Comparison of ENCODE assay signal across 18 cellular contexts in genomic region chr15:98845138-98845884, GRCh38.
DNase-seq lines count a peak whose midpoint lies in the region; ATAC-seq, FAIRE-seq and TF ChIP-seq lines count a peak whose summit lies in the region.
"Had no signal": no experiment of that assay in that cellular context is flagged by ENCODE, and none has a peak within 500 bp of the region (broad histone marks: within the 10 kb centered on the region; RNA-seq: fewer than 3 reads in every experiment).

No MANE protein-coding gene starts in this region.

- H3K79me1 ChIP-seq in H1 (ENCODE audit: low read depth, low read length), result peaks cover 13% of the 10 kb centered on the region; the same call in 1 of the 2 replicates

- H3K14ac ChIP-seq in H1 (ENCODE audit: insufficient read length), result no peak overlapping the region

- H3K27me3 ChIP-seq in H1 (replicated peaks in 1 of 4; ENCODE audit: control insufficient read depth in 3 of 4, extremely low read depth in 1 of 4, insufficient read depth in 3 of 4, low read length in 3 of 4), result no peaks in the 10 kb centered on the region
- no peaks in the 10 kb centered on the region for H3K27me3 ChIP-seq in ascending aorta
- H3K27me3 ChIP-seq: neural progenitor cell had no signal

- H3K4me2 ChIP-seq in H1 (ENCODE audit: insufficient read depth in 1 of 2, low read depth in 2 of 2, low read length in 2 of 2), result peak overlapping the region in 1 of 2 experiments; percentile 19; a peak in 1 of 4 replicates
- H3K4me2 ChIP-seq: neural progenitor cell had no signal

- H3K23ac ChIP-seq in H1 (ENCODE audit: insufficient read length), result no peak overlapping the region

- no peak overlapping the region for H4K91ac ChIP-seq in H1 (replicated peaks; ENCODE audit: insufficient read length, low read length)

- TF ChIP-seq RAD21 in H1 (IDR thresholded peaks at IDR 0.05 in 1 of 2, conservative IDR thresholded peaks at IDR 0.05 in 1 of 2; ENCODE audit: low read depth in 2 of 2, low read length in 2 of 2), result no peak

- H2BK5ac ChIP-seq in H1 (ENCODE audit: low read depth, low read length), result no peak overlapping the region

- ATAC-seq in omental fat pad (ENCODE audit: low FRiP score), result peak; percentile 49
- ATAC-seq: lower lobe of right lung; Right ventricle myocardium inferior; stimulated activated naive CD8-positive, alpha-beta T cell treated with anti-CD3 and anti-CD28 coated beads, Interleukin-15, amount 100 ng/mL, for 72 hours had no signal

- no peak for TF ChIP-seq EP300 in H1 (IDR thresholded peaks at IDR 0.05; ENCODE audit: borderline replicate concordance in 1 of 2, low read depth in 2 of 2, low read length in 2 of 2)

- H4K8ac ChIP-seq in H1 (ENCODE audit: extremely low read depth, insufficient read depth, low read length), result no peak overlapping the region

- H4K20me1 ChIP-seq in H1 (replicated peaks in 1 of 2; ENCODE audit: control insufficient read depth in 1 of 2, insufficient read depth in 2 of 2, low read length in 2 of 2), result peaks cover 3 to 7% of the 10 kb centered on the region in 2 experiments

- no peak overlapping the region for H2BK120ac ChIP-seq in H1 (replicated peaks; ENCODE audit: low read depth, low read length)

- no peak overlapping the region for H4K5ac ChIP-seq in H1 (ENCODE audit: insufficient read length, low read depth, low read length)

- H3K9me3 ChIP-seq in SK-N-MC (ENCODE audit: low read depth, low read length) (no peaks in the 10 kb centered on the region), H1 (ENCODE audit: insufficient read depth in 2 of 2, low read depth in 1 of 2, low read length in 1 of 2) (no peaks in the 10 kb centered on the region), ascending aorta (no peaks in the 10 kb centered on the region)
- H3K9me3 ChIP-seq: lower lobe of right lung had no signal

- FAIRE-seq in H1 (lab: Jason Lieb, UNC), result no peak
- FAIRE-seq: A204.1, GM18507 had no signal

- H3K9ac ChIP-seq in SK-N-MC (ENCODE audit: insufficient read length) (no peak overlapping the region), H1 (replicated peaks in 1 of 4; ENCODE audit: extremely low read depth in 1 of 4, low read depth in 3 of 4, low read length in 3 of 4) (no peak overlapping the region)
- H3K9ac ChIP-seq: neural progenitor cell had no signal

- H3K27ac ChIP-seq in SK-N-MC (peak overlapping the region; percentile 71), H1 (ENCODE audit: low read depth, low read length) (no peak overlapping the region), ascending aorta (no peak overlapping the region)
- H3K27ac ChIP-seq: coronary artery, lower lobe of right lung, neural progenitor cell had no signal

- no peak for TF ChIP-seq POLR2A in H1 (IDR thresholded peaks at IDR 0.05; ENCODE audit: control extremely low read depth in 1 of 2, low read depth in 2 of 2, low read length in 2 of 2)

- H3K4ac ChIP-seq in H1 (replicated peaks; ENCODE audit: insufficient read length, low read depth, low read length), result no peak overlapping the region

- no peak overlapping the region for H3K56ac ChIP-seq in H1 (replicated peaks; ENCODE audit: insufficient read length, low read depth, low read length)

- CTCF ChIA-PET in H1 (lab: Charles Lee; ENCODE audit: partially characterized antibody), result interaction anchor here (0.8 to 2.4 kb wide), 8 partner anchors 11 to 71 kb away, joined by 3 to 6 read pairs (median 4); no protein-coding TSS in a partner anchor

- H3K36me3 ChIP-seq in SK-N-MC (ENCODE audit: insufficient read depth, low read length) (no peaks in the 10 kb centered on the region), H1 (ENCODE audit: control insufficient read depth in 2 of 4, insufficient read depth in 4 of 4, low read length in 3 of 4) (no peaks in the 10 kb centered on the region), ascending aorta (no peaks in the 10 kb centered on the region)
- H3K36me3 ChIP-seq: lower lobe of right lung, neural progenitor cell had no signal

- no peak overlapping the region for H2BK12ac ChIP-seq in H1 (ENCODE audit: low read depth, low read length)

- 59 to 60% methylated on average over 1 to 4 of the region's 6 CpGs for WGBS in H1 (ENCODE audit: extremely low coverage in 1 of 2, insufficient coverage in 1 of 2, insufficient read length in 1 of 2, insufficient replicate concordance in 2 of 2, low coverage in 1 of 2, low lambda C conversion rate in 2 of 2, missing lambda C conversion rate in 1 of 2), 2 experiments

- POLR2A ChIA-PET in H1 (lab: Charles Lee; ENCODE audit: partially characterized antibody), result interaction anchor here (0.7 to 1.5 kb wide), 2 partner anchors 44 to 174 kb away, joined by 3 to 5 read pairs; no protein-coding TSS in a partner anchor

- TF ChIP-seq CTCF in H1 (IDR thresholded peaks at IDR 0.05; ENCODE audit: control extremely low read depth in 1 of 3, insufficient read depth in 1 of 3, low read depth in 1 of 3, low read length in 3 of 3) (no peak), omental fat pad (IDR thresholded peaks at IDR 0.05) (no peak), ascending aorta (IDR thresholded peaks at IDR 0.05) (no peak)

- no peaks in the 10 kb centered on the region; the same call in 1 of the 2 replicates for H3K23me2 ChIP-seq in H1 (ENCODE audit: low read depth, low read length)

- intact Hi-C loops in ascending aorta (cut with DNase I), result no loop called here

- no peak overlapping the region; the same call in 1 of the 2 replicates for H3K18ac ChIP-seq in H1 (ENCODE audit: extremely low read depth, low read length)

- DNase-seq in NCI-H2227 (lab: John Stamatoyannopoulos, UW; ENCODE audit: unreplicated experiment) (peak; percentile 5), NCI-H2227 treated with DMSO at 0.1 percent for 48 hours (lab: John Stamatoyannopoulos, UW) (no peak), SK-N-MC (ENCODE audit: low read depth, low spot score) (no peak), H1 (ENCODE audit: low read depth in 1 of 2, low spot score in 2 of 2) (no peak), omental fat pad (ENCODE audit: low spot score) (no peak), ascending aorta (ENCODE audit: low spot score in 2 of 2) (no peak)
- no peak for DNase-seq in stimulated activated CD4-positive, alpha-beta T cell treated with anti-CD3 and anti-CD28 coated beads, Interleukin-2, amount 100 ng/mL, for 48 hours
- DNase-seq in effector CD4-positive, alpha-beta T cell, result no peak
- DNase-seq: H9; lower lobe of right lung; NCI-H187 treated with DMSO at 0.1 percent for 48 hours; NCI-H774; stimulated activated naive CD8-positive, alpha-beta T cell treated with anti-CD3 and anti-CD28 coated beads, Interleukin-15, amount 100 ng/mL, for 72 hours had no signal

- H2AK5ac ChIP-seq in H1 (ENCODE audit: low read depth, low read length), result no peak overlapping the region

- H3K4me3 ChIP-seq in SK-N-MC, result peak overlapping the region; percentile 7; the same call in 1 of the 2 replicates
- H3K4me3 ChIP-seq in H1 (ENCODE audit: extremely low read depth in 1 of 4, insufficient read depth in 2 of 4, low read depth in 3 of 4, low read length in 4 of 4), result no peak overlapping the region
- no peak overlapping the region for H3K4me3 ChIP-seq in ascending aorta
- H3K4me3 ChIP-seq: coronary artery, lower lobe of right lung, neural progenitor cell had no signal

- peaks cover 7 to 94% of the 10 kb centered on the region in 2 experiments for H3K79me2 ChIP-seq in H1 (ENCODE audit: control insufficient read depth in 1 of 2, insufficient read depth in 2 of 2, low read length in 2 of 2)

- H2BK15ac ChIP-seq in H1 (ENCODE audit: low read length), result no peak overlapping the region

- peaks cover 4 to 15% (median 6%) of the 10 kb centered on the region in 4 experiments for H3K4me1 ChIP-seq in H1 (replicated peaks in 1 of 4; ENCODE audit: control insufficient read depth in 3 of 4, insufficient read depth in 4 of 4, low read length in 3 of 4)
- H3K4me1 ChIP-seq in ascending aorta, result peaks cover under 1 to 27% of the 10 kb centered on the region in 2 donors

- H2BK20ac ChIP-seq in H1 (ENCODE audit: low read length), result no peak overlapping the region

- no peak overlapping the region for H2AFZ ChIP-seq in H1 (ENCODE audit: low read length)
- H2AFZ ChIP-seq: neural progenitor cell had no signal

TF ChIP-seq in H1, 55 proteins besides CTCF, POLR2A, EP300 and RAD21:
- TF ChIP-seq ZNF274 (IDR thresholded peaks at IDR 0.05; ENCODE audit: borderline replicate concordance, extremely low read depth, low read length) (no peak), RBBP5 (IDR thresholded peaks at IDR 0.05; ENCODE audit: borderline replicate concordance, low read depth, low read length) (no peak), EGR1 (IDR thresholded peaks at IDR 0.05; ENCODE audit: borderline replicate concordance, low read depth, low read length) (peak; percentile 63), GABPA (IDR thresholded peaks at IDR 0.05; ENCODE audit: borderline replicate concordance, insufficient read depth, low read length) (no peak)
